2 cellular contexts compared by ENCODE assay signal in the genomic region with DNA sequence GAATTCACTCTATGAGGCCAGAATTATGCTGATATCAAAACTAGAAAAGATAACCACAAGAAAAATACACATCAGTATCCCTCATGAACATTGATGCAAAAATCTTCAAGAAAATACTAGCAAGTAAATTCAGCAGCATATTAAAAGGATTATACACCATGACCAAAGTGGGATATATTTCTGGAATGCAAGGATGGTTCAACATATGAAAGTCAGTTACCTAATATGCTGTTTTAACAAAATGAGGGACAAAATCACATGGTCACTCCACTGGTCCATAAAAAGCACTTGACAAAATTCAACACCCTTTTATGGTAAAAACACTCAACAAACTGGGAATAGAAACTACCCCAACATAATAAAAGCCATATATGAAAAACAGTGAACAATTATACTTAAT.
TF ChIP-seq lines count a peak whose summit lies in the region.

No MANE protein-coding gene starts in this region.

TF ChIP-seq in A549, 52 proteins besides CTCF, POLR2A, EP300 and RAD21 (continued from another document):
- TF ChIP-seq, protein P1, sequence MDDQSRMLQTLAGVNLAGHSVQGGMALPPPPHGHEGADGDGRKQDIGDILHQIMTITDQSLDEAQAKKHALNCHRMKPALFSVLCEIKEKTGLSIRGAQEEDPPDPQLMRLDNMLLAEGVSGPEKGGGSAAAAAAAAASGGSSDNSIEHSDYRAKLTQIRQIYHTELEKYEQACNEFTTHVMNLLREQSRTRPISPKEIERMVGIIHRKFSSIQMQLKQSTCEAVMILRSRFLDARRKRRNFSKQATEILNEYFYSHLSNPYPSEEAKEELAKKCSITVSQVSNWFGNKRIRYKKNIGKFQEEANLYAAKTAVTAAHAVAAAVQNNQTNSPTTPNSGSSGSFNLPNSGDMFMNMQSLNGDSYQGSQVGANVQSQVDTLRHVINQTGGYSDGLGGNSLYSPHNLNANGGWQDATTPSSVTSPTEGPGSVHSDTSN (IDR thresholded peaks at IDR 0.05) = no peak
- TF ChIP-seq HEYL (CRISPR knock-in tag; IDR thresholded peaks at IDR 0.05) (no peak), KDM5A (IDR thresholded peaks at IDR 0.05) (no peak), NPAS2 (CRISPR knock-in tag; IDR thresholded peaks at IDR 0.05; ENCODE audit: borderline replicate concordance) (no peak), CHD4 (IDR thresholded peaks at IDR 0.05; ENCODE audit: borderline replicate concordance) (no peak)
- TF ChIP-seq, protein P2, sequence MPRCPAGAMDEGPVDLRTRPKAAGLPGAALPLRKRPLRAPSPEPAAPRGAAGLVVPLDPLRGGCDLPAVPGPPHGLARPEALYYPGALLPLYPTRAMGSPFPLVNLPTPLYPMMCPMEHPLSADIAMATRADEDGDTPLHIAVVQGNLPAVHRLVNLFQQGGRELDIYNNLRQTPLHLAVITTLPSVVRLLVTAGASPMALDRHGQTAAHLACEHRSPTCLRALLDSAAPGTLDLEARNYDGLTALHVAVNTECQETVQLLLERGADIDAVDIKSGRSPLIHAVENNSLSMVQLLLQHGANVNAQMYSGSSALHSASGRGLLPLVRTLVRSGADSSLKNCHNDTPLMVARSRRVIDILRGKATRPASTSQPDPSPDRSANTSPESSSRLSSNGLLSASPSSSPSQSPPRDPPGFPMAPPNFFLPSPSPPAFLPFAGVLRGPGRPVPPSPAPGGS (IDR thresholded peaks at IDR 0.05) = no peak

TF ChIP-seq in SK-N-SH treated with all-trans-retinoic acid at 6 μM for 48 hours, 23 proteins besides CTCF, POLR2A, EP300 and RAD21 (continued from another document):
- TF ChIP-seq, protein P3, sequence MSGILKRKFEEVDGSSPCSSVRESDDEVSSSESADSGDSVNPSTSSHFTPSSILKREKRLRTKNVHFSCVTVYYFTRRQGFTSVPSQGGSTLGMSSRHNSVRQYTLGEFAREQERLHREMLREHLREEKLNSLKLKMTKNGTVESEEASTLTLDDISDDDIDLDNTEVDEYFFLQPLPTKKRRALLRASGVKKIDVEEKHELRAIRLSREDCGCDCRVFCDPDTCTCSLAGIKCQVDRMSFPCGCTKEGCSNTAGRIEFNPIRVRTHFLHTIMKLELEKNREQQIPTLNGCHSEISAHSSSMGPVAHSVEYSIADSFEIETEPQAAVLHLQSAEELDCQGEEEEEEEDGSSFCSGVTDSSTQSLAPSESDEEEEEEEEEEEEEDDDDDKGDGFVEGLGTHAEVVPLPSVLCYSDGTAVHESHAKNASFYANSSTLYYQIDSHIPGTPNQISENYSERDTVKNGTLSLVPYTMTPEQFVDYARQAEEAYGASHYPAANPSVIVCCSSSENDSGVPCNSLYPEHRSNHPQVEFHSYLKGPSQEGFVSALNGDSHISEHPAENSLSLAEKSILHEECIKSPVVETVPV (CRISPR knock-in tag; IDR thresholded peaks at IDR 0.05) = no peak
- TF ChIP-seq PPARA (CRISPR knock-in tag; IDR thresholded peaks at IDR 0.05; ENCODE audit: borderline replicate concordance) = no peak
- no peak for TF ChIP-seq ZNF8 (CRISPR knock-in tag; IDR thresholded peaks at IDR 0.05)
- TF ChIP-seq BACH2 (CRISPR knock-in tag; IDR thresholded peaks at IDR 0.05; ENCODE audit: borderline replicate concordance) = no peak
- no peak for TF ChIP-seq ARNTL (CRISPR knock-in tag; IDR thresholded peaks at IDR 0.05; ENCODE audit: borderline replicate concordance, low read depth)
- no peak for TF ChIP-seq ZNF565 (CRISPR knock-in tag; conservative IDR thresholded peaks at IDR 0.05; ENCODE audit: low read depth)
- TF ChIP-seq, protein P4, sequence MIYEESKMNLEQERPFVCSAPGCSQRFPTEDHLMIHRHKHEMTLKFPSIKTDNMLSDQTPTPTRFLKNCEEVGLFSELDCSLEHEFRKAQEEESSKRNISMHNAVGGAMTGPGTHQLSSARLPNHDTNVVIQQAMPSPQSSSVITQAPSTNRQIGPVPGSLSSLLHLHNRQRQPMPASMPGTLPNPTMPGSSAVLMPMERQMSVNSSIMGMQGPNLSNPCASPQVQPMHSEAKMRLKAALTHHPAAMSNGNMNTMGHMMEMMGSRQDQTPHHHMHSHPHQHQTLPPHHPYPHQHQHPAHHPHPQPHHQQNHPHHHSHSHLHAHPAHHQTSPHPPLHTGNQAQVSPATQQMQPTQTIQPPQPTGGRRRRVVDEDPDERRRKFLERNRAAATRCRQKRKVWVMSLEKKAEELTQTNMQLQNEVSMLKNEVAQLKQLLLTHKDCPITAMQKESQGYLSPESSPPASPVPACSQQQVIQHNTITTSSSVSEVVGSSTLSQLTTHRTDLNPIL (CRISPR knock-in tag; IDR thresholded peaks at IDR 0.05; ENCODE audit: low read depth) = no peak
- TF ChIP-seq, protein P5, sequence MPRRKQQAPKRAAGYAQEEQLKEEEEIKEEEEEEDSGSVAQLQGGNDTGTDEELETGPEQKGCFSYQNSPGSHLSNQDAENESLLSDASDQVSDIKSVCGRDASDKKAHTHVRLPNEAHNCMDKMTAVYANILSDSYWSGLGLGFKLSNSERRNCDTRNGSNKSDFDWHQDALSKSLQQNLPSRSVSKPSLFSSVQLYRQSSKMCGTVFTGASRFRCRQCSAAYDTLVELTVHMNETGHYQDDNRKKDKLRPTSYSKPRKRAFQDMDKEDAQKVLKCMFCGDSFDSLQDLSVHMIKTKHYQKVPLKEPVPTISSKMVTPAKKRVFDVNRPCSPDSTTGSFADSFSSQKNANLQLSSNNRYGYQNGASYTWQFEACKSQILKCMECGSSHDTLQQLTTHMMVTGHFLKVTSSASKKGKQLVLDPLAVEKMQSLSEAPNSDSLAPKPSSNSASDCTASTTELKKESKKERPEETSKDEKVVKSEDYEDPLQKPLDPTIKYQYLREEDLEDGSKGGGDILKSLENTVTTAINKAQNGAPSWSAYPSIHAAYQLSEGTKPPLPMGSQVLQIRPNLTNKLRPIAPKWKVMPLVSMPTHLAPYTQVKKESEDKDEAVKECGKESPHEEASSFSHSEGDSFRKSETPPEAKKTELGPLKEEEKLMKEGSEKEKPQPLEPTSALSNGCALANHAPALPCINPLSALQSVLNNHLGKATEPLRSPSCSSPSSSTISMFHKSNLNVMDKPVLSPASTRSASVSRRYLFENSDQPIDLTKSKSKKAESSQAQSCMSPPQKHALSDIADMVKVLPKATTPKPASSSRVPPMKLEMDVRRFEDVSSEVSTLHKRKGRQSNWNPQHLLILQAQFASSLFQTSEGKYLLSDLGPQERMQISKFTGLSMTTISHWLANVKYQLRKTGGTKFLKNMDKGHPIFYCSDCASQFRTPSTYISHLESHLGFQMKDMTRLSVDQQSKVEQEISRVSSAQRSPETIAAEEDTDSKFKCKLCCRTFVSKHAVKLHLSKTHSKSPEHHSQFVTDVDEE (CRISPR knock-in tag; IDR thresholded peaks at IDR 0.05) = no peak
- no peak for TF ChIP-seq TCF4 (CRISPR knock-in tag; IDR thresholded peaks at IDR 0.05; ENCODE audit: borderline replicate concordance)
TF ChIP-seq in SK-N-SH treated with all-trans-retinoic acid at 6 μM for 48 hours: peak in this region for 0.
